ENCODE assay signal across 19 cellular contexts in genomic region chr13:46303743-46304385, GRCh38.
DNase-seq lines count a peak whose midpoint lies in the region; ATAC-seq, FAIRE-seq and TF ChIP-seq lines count a peak whose summit lies in the region.
"Had no signal": no experiment of that assay in that cellular context is flagged by ENCODE, and none has a peak within 500 bp of the region (broad histone marks: within the 10 kb centered on the region; RNA-seq: fewer than 3 reads in every experiment).

No MANE protein-coding gene starts in this region.

- no peak for TF ChIP-seq EP300 in K562 (IDR thresholded peaks at IDR 0.05; ENCODE audit: low read length)

- TF ChIP-seq POLR2A in K562 (conservative IDR thresholded peaks at IDR 0.05) (no peak), breast epithelium (IDR thresholded peaks at IDR 0.05) (no peak)

- H3K36me3 ChIP-seq in K562 (ENCODE audit: control insufficient read depth, insufficient read depth, low read length) = no peaks in the 10 kb centered on the region
- H3K36me3 ChIP-seq in breast epithelium = no peaks in the 10 kb centered on the region
- H3K36me3 ChIP-seq: stomach had no signal

- no peaks in the 10 kb centered on the region for H3K79me2 ChIP-seq in K562 (ENCODE audit: control insufficient read depth, insufficient read depth, low read length)

- H4K20me1 ChIP-seq in K562 (replicated peaks; ENCODE audit: control insufficient read depth, insufficient read depth, low read length) = no peaks in the 10 kb centered on the region

- no peak overlapping the region for H3K9ac ChIP-seq in K562 (ENCODE audit: insufficient read depth in 1 of 2, low read depth in 2 of 2, low read length in 2 of 2)

- FAIRE-seq in K562 (lab: Jason Lieb, UNC) = no peak
- FAIRE-seq: H1 had no signal

- H3K4me2 ChIP-seq in K562 (ENCODE audit: insufficient read depth, low read length) = no peak overlapping the region
- H3K4me2 ChIP-seq: PC-9 had no signal

- POLR2A ChIA-PET in K562 (lab: Yijun Ruan, JAX) = no interaction called here

- no peaks in the 10 kb centered on the region for H3K27me3 Mint-ChIP-seq in activated T-cell treated with anti-CD3 and anti-CD28 coated beads, Interleukin-2, amount 50 U/mL, for 4 hours (ENCODE audit: low read depth)
- H3K27me3 Mint-ChIP-seq in stimulated activated naive CD8-positive, alpha-beta T cell treated with anti-CD3 and anti-CD28 coated beads, Interleukin-15, amount 100 ng/mL, for 72 hours = no peaks in the 10 kb centered on the region

- H3K4me3 Mint-ChIP-seq in activated T-cell treated with anti-CD3 and anti-CD28 coated beads, Interleukin-2, amount 50 U/mL, for 4 hours = peak overlapping the region; percentile 19
- H3K4me3 Mint-ChIP-seq in stimulated activated naive CD8-positive, alpha-beta T cell treated with anti-CD3 and anti-CD28 coated beads, Interleukin-15, amount 100 ng/mL, for 72 hours = peak overlapping the region; percentile 63 to 71
- H3K4me3 Mint-ChIP-seq: endodermal cell had no signal

- H3K9me1 ChIP-seq in K562 (ENCODE audit: control insufficient read depth, insufficient read depth, low read length) = no peaks in the 10 kb centered on the region

- H3K27ac ChIP-seq in K562 (ENCODE audit: extremely low read depth, low read depth, low read length) = no peak overlapping the region
- no peak overlapping the region for H3K27ac ChIP-seq in breast epithelium
- H3K27ac ChIP-seq: foreskin keratinocyte, PC-9, stomach had no signal

- H3K9me3 Mint-ChIP-seq in activated T-cell treated with anti-CD3 and anti-CD28 coated beads, Interleukin-2, amount 50 U/mL, for 4 hours = peaks cover 15% of the 10 kb centered on the region
- peaks cover 25 to 28% of the 10 kb centered on the region in 2 donors for H3K9me3 Mint-ChIP-seq in stimulated activated naive CD8-positive, alpha-beta T cell treated with anti-CD3 and anti-CD28 coated beads, Interleukin-15, amount 100 ng/mL, for 72 hours

- H3K4me3 ChIP-seq in K562 = no peak overlapping the region
- H3K4me3 ChIP-seq in breast epithelium = no peak overlapping the region
- H3K4me3 ChIP-seq: PC-9, stomach had no signal

- H3K4me1 ChIP-seq in K562 (replicated peaks in 1 of 2; ENCODE audit: control insufficient read depth in 2 of 2, insufficient read depth in 2 of 2, low read length in 2 of 2) (no peaks in the 10 kb centered on the region), breast epithelium (no peaks in the 10 kb centered on the region)
- H3K4me1 ChIP-seq: foreskin keratinocyte, stomach had no signal

- TF ChIP-seq RAD21 in K562 (CRISPR knock-in tag; conservative IDR thresholded peaks at IDR 0.05 in 1 of 2, IDR thresholded peaks at IDR 0.05 in 1 of 2) = no peak

- WGBS in K562 (ENCODE audit: insufficient coverage, low coverage, missing lambda C conversion rate) = 19% methylated on average over 7 of the region's 7 CpGs

- H3K4me1 Mint-ChIP-seq in activated T-cell treated with anti-CD3 and anti-CD28 coated beads, Interleukin-2, amount 50 U/mL, for 4 hours (ENCODE audit: low read depth) = peaks cover 17% of the 10 kb centered on the region
- peaks cover 30% of the 10 kb centered on the region for H3K4me1 Mint-ChIP-seq in stimulated activated naive CD8-positive, alpha-beta T cell treated with anti-CD3 and anti-CD28 coated beads, Interleukin-15, amount 100 ng/mL, for 72 hours
- H3K4me1 Mint-ChIP-seq: endodermal cell had no signal

- in situ Hi-C loops in K562 (cut with MboI) = loop anchor here (25.0 kb wide), 1 partner anchor 367 kb away; no protein-coding TSS in a partner anchor

- no TSS peak for BruUV-seq in K562 (replicated peaks; lab: Mats Ljungman, UMichigan)

- CTCF ChIA-PET in K562 (lab: Yijun Ruan, JAX; ENCODE audit: low intra/inter-chr PET ratio) = no interaction called here

- peak; percentile 61 to 72 for ATAC-seq in activated T-cell treated with anti-CD3 and anti-CD28 coated beads, Interleukin-2, amount 50 U/mL, for 4 hours
- ATAC-seq in K562 = no peak
- ATAC-seq in stimulated activated naive CD8-positive, alpha-beta T cell treated with anti-CD3 and anti-CD28 coated beads, Interleukin-15, amount 100 ng/mL, for 72 hours = peak; percentile 74
- ATAC-seq: foreskin keratinocyte had no signal

- no peak for DNase-seq in activated T-cell treated with anti-CD3 and anti-CD28 coated beads, Interleukin-2, amount 50 U/mL, for 4 hours
- DNase-seq in activated T-cell treated with anti-CD3 and anti-CD28 coated beads for 4 hours (no peak), NOMO-1 (lab: John Stamatoyannopoulos, UW; ENCODE audit: unreplicated experiment in 2 of 2) (peak; percentile 43 to 77), K562 (ENCODE audit: extremely low read depth in 1 of 4, low spot score in 3 of 4) (no peak), breast epithelium (ENCODE audit: low spot score in 2 of 2) (no peak), GOT3 (lab: John Stamatoyannopoulos, UW) (no peak), NCI-H1092 treated with DMSO at 0.1 percent for 48 hours (lab: John Stamatoyannopoulos, UW) (no peak)
- no peak for DNase-seq in stimulated activated naive CD8-positive, alpha-beta T cell treated with anti-CD3 and anti-CD28 coated beads, Interleukin-15, amount 100 ng/mL, for 72 hours
- DNase-seq: activated CD4-positive, alpha-beta T cell treated with anti-CD3 and anti-CD28 coated beads for 1 hour; activated gamma-delta T cell; Calu3; caudate nucleus; endodermal cell; foreskin keratinocyte; NCI-H1105; NCI-H2227 treated with DMSO at 0.1 percent for 48 hours; PC-9; stomach had no signal

- peak overlapping the region; percentile 19; the same call in 1 of the 2 replicates for H2AFZ ChIP-seq in K562 (ENCODE audit: low read depth, low read length)
- H2AFZ ChIP-seq: PC-9 had no signal

- no peaks in the 10 kb centered on the region for H3K9me3 ChIP-seq in K562 (replicated peaks; ENCODE audit: control insufficient read depth, insufficient read depth, low read depth, low read length)
- peaks cover 0 to 9% of the 10 kb centered on the region in 2 donors for H3K9me3 ChIP-seq in breast epithelium

- no peaks in the 10 kb centered on the region for H3K27me3 ChIP-seq in K562 (ENCODE audit: control insufficient read depth in 2 of 2, insufficient read depth in 2 of 2, low read length in 2 of 2)
- no peaks in the 10 kb centered on the region for H3K27me3 ChIP-seq in breast epithelium
- H3K27me3 ChIP-seq: stomach had no signal

- no peak for TF ChIP-seq CTCF in K562 (IDR thresholded peaks at IDR 0.05 in 2 of 3, conservative IDR thresholded peaks at IDR 0.05 in 1 of 3; ENCODE audit: insufficient read depth in 2 of 3, low read depth in 1 of 3, low read length in 3 of 3)
- TF ChIP-seq CTCF in breast epithelium (IDR thresholded peaks at IDR 0.05) = no peak

- intact Hi-C loops in K562 (cut with micrococcal nuclease) = no loop called here
- intact Hi-C loops in breast epithelium (cut with DNase I; ENCODE audit: low total_unique reads) = no loop called here

- peak overlapping the region in 1 of 2 donors; percentile 72 for H3K27ac Mint-ChIP-seq in stimulated activated naive CD8-positive, alpha-beta T cell treated with anti-CD3 and anti-CD28 coated beads, Interleukin-15, amount 100 ng/mL, for 72 hours
- H3K27ac Mint-ChIP-seq: endodermal cell had no signal

- H3K36me3 Mint-ChIP-seq in activated T-cell treated with anti-CD3 and anti-CD28 coated beads, Interleukin-2, amount 50 U/mL, for 4 hours (ENCODE audit: insufficient read depth) = peaks cover 1% of the 10 kb centered on the region

TF ChIP-seq in K562, 482 proteins besides CTCF, POLR2A, EP300 and RAD21:
- TF ChIP-seq RBM25 (IDR thresholded peaks at IDR 0.05; ENCODE audit: low read depth, low read length, severe bottlenecking) = peak; percentile 4
- no peak for TF ChIP-seq BRCA1 (IDR thresholded peaks at IDR 0.05)
- no peak for TF ChIP-seq BRCA1 (CRISPR knock-in tag; IDR thresholded peaks at IDR 0.05)
- no peak for TF ChIP-seq SPI1 (IDR thresholded peaks at IDR 0.05; ENCODE audit: borderline replicate concordance, low read depth, low read length)
- no peak for TF ChIP-seq SP2 (IDR thresholded peaks at IDR 0.05; ENCODE audit: extremely low read depth, low read depth, low read length, poor library complexity, severe bottlenecking)
- no peak for TF ChIP-seq ZNF232 (CRISPR knock-in tag; IDR thresholded peaks at IDR 0.05)
- TF ChIP-seq, protein P1, sequence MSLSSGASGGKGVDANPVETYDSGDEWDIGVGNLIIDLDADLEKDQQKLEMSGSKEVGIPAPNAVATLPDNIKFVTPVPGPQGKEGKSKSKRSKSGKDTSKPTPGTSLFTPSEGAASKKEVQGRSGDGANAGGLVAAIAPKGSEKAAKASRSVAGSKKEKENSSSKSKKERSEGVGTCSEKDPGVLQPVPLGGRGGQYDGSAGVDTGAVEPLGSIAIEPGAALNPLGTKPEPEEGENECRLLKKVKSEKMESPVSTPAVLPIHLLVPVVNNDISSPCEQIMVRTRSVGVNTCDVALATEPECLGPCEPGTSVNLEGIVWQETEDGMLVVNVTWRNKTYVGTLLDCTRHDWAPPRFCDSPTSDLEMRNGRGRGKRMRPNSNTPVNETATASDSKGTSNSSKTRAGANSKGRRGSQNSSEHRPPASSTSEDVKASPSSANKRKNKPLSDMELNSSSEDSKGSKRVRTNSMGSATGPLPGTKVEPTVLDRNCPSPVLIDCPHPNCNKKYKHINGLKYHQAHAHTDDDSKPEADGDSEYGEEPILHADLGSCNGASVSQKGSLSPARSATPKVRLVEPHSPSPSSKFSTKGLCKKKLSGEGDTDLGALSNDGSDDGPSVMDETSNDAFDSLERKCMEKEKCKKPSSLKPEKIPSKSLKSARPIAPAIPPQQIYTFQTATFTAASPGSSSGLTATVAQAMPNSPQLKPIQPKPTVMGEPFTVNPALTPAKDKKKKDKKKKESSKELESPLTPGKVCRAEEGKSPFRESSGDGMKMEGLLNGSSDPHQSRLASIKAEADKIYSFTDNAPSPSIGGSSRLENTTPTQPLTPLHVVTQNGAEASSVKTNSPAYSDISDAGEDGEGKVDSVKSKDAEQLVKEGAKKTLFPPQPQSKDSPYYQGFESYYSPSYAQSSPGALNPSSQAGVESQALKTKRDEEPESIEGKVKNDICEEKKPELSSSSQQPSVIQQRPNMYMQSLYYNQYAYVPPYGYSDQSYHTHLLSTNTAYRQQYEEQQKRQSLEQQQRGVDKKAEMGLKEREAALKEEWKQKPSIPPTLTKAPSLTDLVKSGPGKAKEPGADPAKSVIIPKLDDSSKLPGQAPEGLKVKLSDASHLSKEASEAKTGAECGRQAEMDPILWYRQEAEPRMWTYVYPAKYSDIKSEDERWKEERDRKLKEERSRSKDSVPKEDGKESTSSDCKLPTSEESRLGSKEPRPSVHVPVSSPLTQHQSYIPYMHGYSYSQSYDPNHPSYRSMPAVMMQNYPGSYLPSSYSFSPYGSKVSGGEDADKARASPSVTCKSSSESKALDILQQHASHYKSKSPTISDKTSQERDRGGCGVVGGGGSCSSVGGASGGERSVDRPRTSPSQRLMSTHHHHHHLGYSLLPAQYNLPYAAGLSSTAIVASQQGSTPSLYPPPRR (CRISPR knock-in tag; IDR thresholded peaks at IDR 0.05; ENCODE audit: borderline replicate concordance) = no peak

Comparison
In these comparisons a context has a peak if more than half of its experiments do, and no peak if none do; other contexts are left out.
1. DNase-seq: peak in NOMO-1 (2 of 2); none in activated T-cell treated with anti-CD3 and anti-CD28 coated beads, Interleukin-2, amount 50 U/mL, for 4 hours (single experiment), activated T-cell treated with anti-CD3 and anti-CD28 coated beads for 4 hours (single experiment), K562 (0 of 4), stimulated activated naive CD8-positive, alpha-beta T cell treated with anti-CD3 and anti-CD28 coated beads, Interleukin-15, amount 100 ng/mL, for 72 hours (0 of 2), breast epithelium (0 of 2), GOT3 (single experiment) and NCI-H1092 treated with DMSO at 0.1 percent for 48 hours (single experiment).